ENCODE assay signal across 8 cellular contexts in the genomic region with DNA sequence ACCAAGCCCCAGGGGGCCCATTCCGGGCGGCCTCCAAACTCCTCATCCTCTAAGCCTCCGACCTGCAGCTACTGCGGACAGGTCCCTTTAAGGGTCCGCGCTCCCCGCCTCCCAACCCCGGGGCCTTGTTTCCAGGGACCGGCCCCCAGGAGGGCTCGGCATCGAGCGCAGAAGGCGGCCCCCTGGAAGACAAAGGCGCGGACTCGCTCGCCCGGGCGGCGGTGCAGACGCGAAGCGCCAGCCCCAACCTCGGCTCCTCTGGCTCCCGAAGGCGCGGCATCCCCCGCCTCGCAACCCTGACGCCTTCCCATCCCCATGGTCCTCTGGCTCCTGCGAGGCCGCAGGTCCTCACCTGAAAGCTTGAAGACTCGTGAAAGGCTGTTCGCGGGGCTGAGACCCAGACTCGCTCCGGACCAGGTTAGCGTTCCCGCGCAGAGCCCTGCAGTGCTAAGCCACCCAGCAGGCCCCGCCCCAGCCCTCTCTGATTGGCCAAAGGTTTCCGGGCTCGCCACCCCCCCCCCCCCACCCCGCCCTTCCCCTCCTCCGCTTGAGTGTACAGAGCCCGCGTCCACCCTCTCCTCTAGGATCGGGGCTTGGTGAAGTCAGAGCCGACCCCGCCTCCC. TPM values are rescaled to one million over a fixed set of nuclear protein-coding genes. Genes with fewer than 3 reads are reported as not detected.
A peak's percentile ranks its signal among the peaks of the same experiment; 100 is the strongest.
DNase-seq lines count a peak whose midpoint lies in the region; ATAC-seq and TF ChIP-seq lines count a peak whose summit lies in the region.

A gene (minus strand): TSS at position 426 of the 623 bp plus-strand sequence.

- no peaks in the 10 kb centered on the region for H3K4me1 ChIP-seq in SJCRH30

- H3K27ac ChIP-seq in AG04450 (ENCODE audit: low read depth, low read length) (no peak within 1 kb of the TSS), SJCRH30 (peak within 1 kb of the TSS; percentile 92), substantia nigra (ENCODE audit: low read depth, low read length, poor library complexity, severe bottlenecking) (no peak within 1 kb of the TSS)

- DNase-seq in AG04450 (ENCODE audit: low read depth, low spot score) (no peak), HuH-7.5 (ENCODE audit: low spot score) (peak; percentile 8), SJCRH30 (peak; percentile 86 to 88), germinal center (ENCODE audit: low spot score) (peak; percentile 61), omental fat pad (ENCODE audit: low spot score) (peak; percentile 29), substantia nigra (lab: John Stamatoyannopoulos, UW) (peak in 43 of 49 donors; percentile 0 to 74 (median 20))

- no peaks in the 10 kb centered on the region for H3K27me3 ChIP-seq in AG04450 (ENCODE audit: control insufficient read depth, insufficient read depth, low read length)
- H3K27me3 ChIP-seq in SJCRH30, result no peaks in the 10 kb centered on the region

- ATAC-seq in GM19438 (IDR thresholded peaks at IDR 0.05; ENCODE audit: low read depth, unreplicated experiment) (peak; percentile 93), omental fat pad (ENCODE audit: low FRiP score) (peak; percentile 89)

- CTCF ChIA-PET in AG04450 (lab: Charles Lee), result interaction anchor here (0.7 to 1.5 kb wide), 5 partner anchors 173 to 350 kb away, joined by 3 to 6 read pairs (median 4); no protein-coding TSS in a partner anchor

- no peaks in the 10 kb centered on the region for H3K9me3 ChIP-seq in AG04450 (ENCODE audit: control insufficient read depth, insufficient read depth, low read length)
- H3K9me3 ChIP-seq in SJCRH30 (replicated peaks), result no peaks in the 10 kb centered on the region

- H3K4me3 Mint-ChIP-seq in activated naive CD4-positive, alpha-beta T cell treated with anti-CD3 and anti-CD28 coated beads, Interleukin-2, amount 50 U/mL, for 24 hours, result peak within 1 kb of the TSS; percentile 88

- H3K4me3 ChIP-seq in AG04450 (ENCODE audit: low read depth, low read length) (peak within 1 kb of the TSS; percentile 68), SJCRH30 (peak within 1 kb of the TSS; percentile 94)

- peaks cover 26% of the 10 kb centered on the region for H3K36me3 ChIP-seq in SJCRH30

- no peak within 1 kb of the TSS for H3K27ac Mint-ChIP-seq in activated naive CD4-positive, alpha-beta T cell treated with anti-CD3 and anti-CD28 coated beads, Interleukin-2, amount 50 U/mL, for 24 hours

- TF ChIP-seq CTCF in AG04450 (IDR thresholded peaks at IDR 0.05; ENCODE audit: low read depth, low read length) (no peak), omental fat pad (IDR thresholded peaks at IDR 0.05) (no peak)

- peaks cover 28% of the 10 kb centered on the region for H3K27me3 Mint-ChIP-seq in activated naive CD4-positive, alpha-beta T cell treated with anti-CD3 and anti-CD28 coated beads, Interleukin-2, amount 50 U/mL, for 24 hours

- H3K9me3 Mint-ChIP-seq in activated naive CD4-positive, alpha-beta T cell treated with anti-CD3 and anti-CD28 coated beads, Interleukin-2, amount 50 U/mL, for 24 hours, result no peaks in the 10 kb centered on the region

- POLR2A ChIA-PET in AG04450 (lab: Yijun Ruan, JAX), result no interaction called here

- H3K36me3 Mint-ChIP-seq in activated naive CD4-positive, alpha-beta T cell treated with anti-CD3 and anti-CD28 coated beads, Interleukin-2, amount 50 U/mL, for 24 hours, result no peaks in the 10 kb centered on the region

- peaks cover 4% of the 10 kb centered on the region for H3K4me1 Mint-ChIP-seq in activated naive CD4-positive, alpha-beta T cell treated with anti-CD3 and anti-CD28 coated beads, Interleukin-2, amount 50 U/mL, for 24 hours

RNA-seq across cellular contexts. Expression of the gene that starts here (rescaled TPM):
- polyA plus RNA-seq in AG04450 (2011; rRNA removed), result 22.6 and 35.6 TPM in 2 replicates
- polyA minus RNA-seq in AG04450 (2011; rRNA and poly(A)+ RNA removed), result 0.60 and 3.3 TPM in 2 replicates
- 307 and 367 TPM in 2 replicates for total RNA-seq in SJCRH30 (2014; rRNA removed; shearing (Covaris generic))
- total RNA-seq in omental fat pad, result not detected

Comparison
In these comparisons a context has a peak if more than half of its experiments do, and no peak if none do; other contexts are left out.
1. RNA of the gene that starts here (total RNA-seq): 307 to 367 TPM in SJCRH30; not detected in omental fat pad; every median in the first group is over 100 times any median in the second.
2. Peak in DNase-seq and ATAC-seq in omental fat pad; RNA of the gene not detected or under 1 TPM.